ENCODE assay signal across 19 cellular contexts in the genomic region with DNA sequence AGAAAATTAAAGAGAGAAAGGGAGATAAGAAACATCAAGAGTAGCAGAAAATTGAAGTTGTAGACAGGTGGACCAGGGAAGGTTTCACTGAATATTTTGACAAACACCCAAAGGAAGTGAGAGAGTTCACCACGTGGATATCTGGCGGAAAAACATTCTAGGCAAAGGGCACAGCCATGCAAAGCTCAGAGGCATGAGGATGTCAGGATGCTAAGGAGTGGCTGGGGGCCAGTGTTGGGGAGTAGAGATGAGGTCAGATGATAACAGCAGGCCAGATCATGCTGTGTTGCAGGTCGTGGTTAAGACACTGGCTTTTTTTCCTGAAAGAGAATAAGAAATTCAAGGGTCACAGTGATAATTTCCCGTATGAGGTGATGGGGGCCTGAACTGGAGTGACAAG.
DNase-seq lines count a peak whose midpoint lies in the region; ATAC-seq, FAIRE-seq and TF ChIP-seq lines count a peak whose summit lies in the region.
"Had no signal": no experiment of that assay in that cellular context is flagged by ENCODE, and none has a peak within 500 bp of the region (broad histone marks: within the 10 kb centered on the region; RNA-seq: fewer than 3 reads in every experiment).

No MANE protein-coding gene starts in this region.

- peaks cover 43% of the 10 kb centered on the region for H3K4me1 Mint-ChIP-seq in astrocyte (ENCODE audit: low read depth, unreplicated experiment)

- no peaks in the 10 kb centered on the region for H3K36me3 ChIP-seq in ACC112 (ENCODE audit: insufficient read depth, low read length)
- H3K36me3 ChIP-seq in astrocyte (ENCODE audit: insufficient read depth, low read length), result no peaks in the 10 kb centered on the region
- no peaks in the 10 kb centered on the region for H3K36me3 ChIP-seq in tibial artery
- H3K36me3 ChIP-seq: BLaER1 treated with 17β-estradiol and CSF1 and Interleukin-3, amounts not matched to agents 10 nM and 100 nM had no signal

- ATAC-seq in activated naive CD4-positive, alpha-beta T cell treated with anti-CD3 and anti-CD28 coated beads, Interleukin-2, amount 50 U/mL, for 72 hours, result no peak
- ATAC-seq: PC-3 had no signal

- H3K9me3 ChIP-seq in astrocyte (ENCODE audit: insufficient read depth, low read depth, low read length), result no peaks in the 10 kb centered on the region
- no peaks in the 10 kb centered on the region for H3K9me3 ChIP-seq in tibial artery
- H3K9me3 ChIP-seq: BLaER1 treated with 17β-estradiol and CSF1 and Interleukin-3, amounts not matched to agents 10 nM and 100 nM had no signal

- intact Hi-C loops in tibial artery (cut with DNase I; ENCODE audit: low total_unique reads), result loop anchor here (5.0 kb wide), 1 partner anchor 347 kb away; no protein-coding TSS in a partner anchor

- peak; percentile 38 for DNase-seq in M059J (ENCODE audit: low read depth)
- no peak for DNase-seq in astrocyte (ENCODE audit: low read depth)
- DNase-seq in islet precursor cell, result peak; percentile 58
- no peak for DNase-seq in HPDE6-E6E7 (ENCODE audit: extremely low spot score)
- DNase-seq in tibial artery, result no peak
- DNase-seq in midbrain (lab: John Stamatoyannopoulos, UW), result no peak
- no peak for DNase-seq in activated naive CD4-positive, alpha-beta T cell treated with anti-CD3 and anti-CD28 coated beads, Interleukin-2, amount 50 U/mL, for 72 hours (ENCODE audit: low spot score in 2 of 2)
- DNase-seq: DMS 273 treated with DMSO at 0.1 percent for 48 hours, H9, NCI-H1436, NCI-H2029, NCI-H2171 treated with DMSO at 0.1 percent for 48 hours, NCI-H748 treated with DMSO at 0.1 percent for 48 hours, PC-3 had no signal

- H3K79me2 ChIP-seq in ACC112 (ENCODE audit: control insufficient read depth, insufficient read depth, low read length, unreplicated experiment), result peaks cover 10% of the 10 kb centered on the region
- no peaks in the 10 kb centered on the region for H3K79me2 ChIP-seq in astrocyte (ENCODE audit: insufficient read depth, low read length)

- H3K4me3 ChIP-seq in ACC112 (ENCODE audit: low read depth, low read length) (no peak overlapping the region), astrocyte (ENCODE audit: insufficient read depth, low read depth, low read length) (no peak overlapping the region), tibial artery (no peak overlapping the region)
- H3K4me3 ChIP-seq: BLaER1 treated with 17β-estradiol and CSF1 and Interleukin-3, amounts not matched to agents 10 nM and 100 nM had no signal

- H2AFZ ChIP-seq in ACC112 (ENCODE audit: low read length, unreplicated experiment), result no peak overlapping the region
- H2AFZ ChIP-seq in astrocyte (ENCODE audit: low read depth, low read length), result no peak overlapping the region

- H3K4me1 ChIP-seq in ACC112 (ENCODE audit: control insufficient read depth, insufficient read depth, low read length, unreplicated experiment) (peaks cover 44% of the 10 kb centered on the region), astrocyte (ENCODE audit: insufficient read depth, low read length) (peaks cover 31% of the 10 kb centered on the region), tibial artery (no peaks in the 10 kb centered on the region)
- H3K4me1 ChIP-seq: BLaER1 treated with 17β-estradiol and CSF1 and Interleukin-3, amounts not matched to agents 10 nM and 100 nM had no signal

- H3K27me3 ChIP-seq in ACC112 (ENCODE audit: insufficient read depth, low read length) (no peaks in the 10 kb centered on the region), astrocyte (ENCODE audit: insufficient read depth, low read length) (no peaks in the 10 kb centered on the region), tibial artery (no peaks in the 10 kb centered on the region)
- H3K27me3 ChIP-seq: BLaER1 treated with 17β-estradiol and CSF1 and Interleukin-3, amounts not matched to agents 10 nM and 100 nM had no signal

- H3K36me3 Mint-ChIP-seq in astrocyte (ENCODE audit: low read depth, unreplicated experiment), result peaks cover 3% of the 10 kb centered on the region
- no peaks in the 10 kb centered on the region for H3K36me3 Mint-ChIP-seq in activated naive CD4-positive, alpha-beta T cell treated with anti-CD3 and anti-CD28 coated beads, Interleukin-2, amount 50 U/mL, for 72 hours

- H3K27ac ChIP-seq in ACC112 (ENCODE audit: low read depth, low read length) (0 out of 2 replicates have a peak overlapping the region, but pooled peaks have one; percentile 23), astrocyte (ENCODE audit: low read depth, low read length) (no peak overlapping the region), tibial artery (no peak overlapping the region)
- H3K27ac ChIP-seq: BLaER1 treated with 17β-estradiol and CSF1 and Interleukin-3, amounts not matched to agents 10 nM and 100 nM had no signal

- H3K9ac ChIP-seq in astrocyte (ENCODE audit: low read length), result no peak overlapping the region
- H3K9ac ChIP-seq: BLaER1 treated with 17β-estradiol and CSF1 and Interleukin-3, amounts not matched to agents 10 nM and 100 nM had no signal

- no peaks in the 10 kb centered on the region for H4K20me1 ChIP-seq in astrocyte (ENCODE audit: insufficient read depth, low read length)
- H4K20me1 ChIP-seq: BLaER1 treated with 17β-estradiol and CSF1 and Interleukin-3, amounts not matched to agents 10 nM and 100 nM had no signal

- H3K4me2 ChIP-seq in astrocyte (ENCODE audit: low read length), result no peak overlapping the region
- H3K4me2 ChIP-seq: BLaER1 treated with 17β-estradiol and CSF1 and Interleukin-3, amounts not matched to agents 10 nM and 100 nM had no signal

- TF ChIP-seq CTCF in astrocyte (IDR thresholded peaks at IDR 0.05; ENCODE audit: insufficient read depth, low read depth, low read length) (no peak), tibial artery (IDR thresholded peaks at IDR 0.05) (no peak)

- H3K27ac Mint-ChIP-seq in astrocyte (ENCODE audit: unreplicated experiment), result peak overlapping the region; percentile 70
- no peak overlapping the region for H3K27ac Mint-ChIP-seq in activated naive CD4-positive, alpha-beta T cell treated with anti-CD3 and anti-CD28 coated beads, Interleukin-2, amount 50 U/mL, for 72 hours

- H3K4me3 Mint-ChIP-seq in astrocyte (ENCODE audit: unreplicated experiment), result no peak overlapping the region
- H3K4me3 Mint-ChIP-seq: H9 had no signal

- no peak for FAIRE-seq in astrocyte (lab: Jason Lieb, UNC)
- FAIRE-seq: A204.1, GM19239, HTR-8/SVneo had no signal

- no peaks in the 10 kb centered on the region for H3K27me3 Mint-ChIP-seq in astrocyte (ENCODE audit: low read depth, unreplicated experiment)

- H3K9me3 Mint-ChIP-seq in astrocyte (ENCODE audit: unreplicated experiment), result no peaks in the 10 kb centered on the region
- H3K9me3 Mint-ChIP-seq in activated naive CD4-positive, alpha-beta T cell treated with anti-CD3 and anti-CD28 coated beads, Interleukin-2, amount 50 U/mL, for 72 hours, result no peaks in the 10 kb centered on the region

Comparison
In these comparisons a context has a peak if more than half of its experiments do, and no peak if none do; other contexts are left out.
1. DNase-seq: peak in M059J (single experiment) and islet precursor cell (single experiment); none in astrocyte (single experiment), HPDE6-E6E7 (single experiment), tibial artery (0 of 2), midbrain (single experiment) and activated naive CD4-positive, alpha-beta T cell treated with anti-CD3 and anti-CD28 coated beads, Interleukin-2, amount 50 U/mL, for 72 hours (0 of 2).